30 cellular contexts compared by ENCODE assay signal in genomic region chr21:45575993-45576837, GRCh38. TPM values are rescaled to one million over a fixed set of nuclear protein-coding genes. Genes with fewer than 3 reads are reported as not detected.
DNase-seq lines count a peak whose midpoint lies in the region; ATAC-seq, FAIRE-seq and TF ChIP-seq lines count a peak whose summit lies in the region.
"Had no signal": no experiment of that assay in that cellular context is flagged by ENCODE, and none has a peak within 500 bp of the region (broad histone marks: within the 10 kb centered on the region; RNA-seq: fewer than 3 reads in every experiment).

No MANE protein-coding gene starts in this region.

- H3K27ac Mint-ChIP-seq in astrocyte (ENCODE audit: unreplicated experiment): peak overlapping the region; percentile 75
- peak overlapping the region; percentile 79 for H3K27ac Mint-ChIP-seq in neural progenitor cell
- H3K27ac Mint-ChIP-seq: activated CD8-positive, alpha-beta T cell treated with anti-CD3 and anti-CD28 coated beads, Interleukin-2, amount 10 ng/mL, durations not matched to agents 7 days and 5 days; T-helper 1 cell treated with Interleukin-12 subunit alpha and Interleukin-12 subunit beta and Interleukin-4 antibody, amounts not matched to agents 30 μg/mL and 1 μg/mL, for 36 hours had no signal

- H3K9me3 ChIP-seq in astrocyte (ENCODE audit: insufficient read depth, low read depth, low read length) (no peaks in the 10 kb centered on the region), neural progenitor cell (ENCODE audit: low read depth) (no peaks in the 10 kb centered on the region), MG63 (no peaks in the 10 kb centered on the region)
- H3K9me3 ChIP-seq: breast epithelium, Caco-2, prostate gland, SJSA1, testis had no signal

- H3K27ac ChIP-seq in astrocyte (ENCODE audit: low read depth, low read length) (no peak overlapping the region), neural progenitor cell (no peak overlapping the region)
- H3K27ac ChIP-seq: breast epithelium, C4-2B, prostate gland, SJSA1, testis had no signal

- TF ChIP-seq CTCF in astrocyte (IDR thresholded peaks at IDR 0.05; ENCODE audit: insufficient read depth, low read depth, low read length) (no peak), neural progenitor cell (IDR thresholded peaks at IDR 0.05) (no peak)

- H3K9me3 Mint-ChIP-seq in astrocyte (ENCODE audit: unreplicated experiment): no peaks in the 10 kb centered on the region
- peaks cover 3% of the 10 kb centered on the region for H3K9me3 Mint-ChIP-seq in neural progenitor cell
- H3K9me3 Mint-ChIP-seq: activated T-cell treated with anti-CD3 and anti-CD28 coated beads, Interleukin-2, amount 50 U/mL, for 4 hours; neural crest cell; T-helper 1 cell treated with Interleukin-12 subunit alpha and Interleukin-12 subunit beta and Interleukin-4 antibody, amounts not matched to agents 30 μg/mL and 1 μg/mL, for 36 hours had no signal

- H3K4me1 ChIP-seq in astrocyte (ENCODE audit: insufficient read depth, low read length) (no peaks in the 10 kb centered on the region), neural progenitor cell (peaks cover 19% of the 10 kb centered on the region)
- H3K4me1 ChIP-seq: breast epithelium, Caco-2, prostate gland had no signal

- H3K4me3 ChIP-seq in astrocyte (ENCODE audit: insufficient read depth, low read depth, low read length): no peak overlapping the region
- no peak overlapping the region for H3K4me3 ChIP-seq in neural progenitor cell
- H3K4me3 ChIP-seq in MG63: no peak overlapping the region
- H3K4me3 ChIP-seq: breast epithelium, prostate gland, SJSA1, testis had no signal

- H3K4me2 ChIP-seq in astrocyte (ENCODE audit: low read length) (no peak overlapping the region), neural progenitor cell (no peak overlapping the region)

- ATAC-seq in Right ventricle myocardium inferior (no peak), HG03457 (IDR thresholded peaks at IDR 0.05; ENCODE audit: unreplicated experiment) (no peak)
- ATAC-seq: activated CD8-positive, alpha-beta T cell treated with anti-CD3 and anti-CD28 coated beads, Interleukin-2, amount 10 ng/mL, durations not matched to agents 7 days and 5 days; activated T-cell treated with anti-CD3 and anti-CD28 coated beads, Interleukin-2, amount 50 U/mL, for 4 hours had no signal

- H3F3A ChIP-seq in neural progenitor cell (ENCODE audit: low read depth): peaks cover 8% of the 10 kb centered on the region

- H3K36me3 Mint-ChIP-seq in astrocyte (ENCODE audit: low read depth, unreplicated experiment): no peaks in the 10 kb centered on the region
- no peaks in the 10 kb centered on the region for H3K36me3 Mint-ChIP-seq in neural progenitor cell

- DNase-seq in cardiac septum (ENCODE audit: low spot score) (peak; percentile 64), Right ventricle myocardium inferior (ENCODE audit: missing footprints) (no peak), astrocyte (ENCODE audit: low read depth) (no peak), neural progenitor cell (ENCODE audit: low spot score) (no peak), MG63 (no peak), A172 (ENCODE audit: low spot score) (no peak), medulla oblongata (ENCODE audit: extremely low spot score) (no peak)
- DNase-seq: ACHN; activated CD8-positive, alpha-beta T cell treated with anti-CD3 and anti-CD28 coated beads, Interleukin-2, amount 10 ng/mL, durations not matched to agents 7 days and 5 days; activated naive CD4-positive, alpha-beta T cell; activated T-cell treated with anti-CD3 and anti-CD28 coated beads, Interleukin-2, amount 50 U/mL, for 4 hours; amniotic stem cell; effector memory CD4-positive, alpha-beta T cell; GDM1; HCEC 1CT; mammary epithelial cell; NCI-H2081 treated with DMSO at 0.1 percent for 48 hours; NCI-H345; NCI-H774; stimulated activated naive CD4-positive, alpha-beta T cell treated with Interleukin-2 at 50 U/mL for 16 hours; testis had no signal

- H3K4me3 Mint-ChIP-seq in astrocyte (ENCODE audit: unreplicated experiment) (no peak overlapping the region), neural progenitor cell (peak overlapping the region; percentile 9)
- H3K4me3 Mint-ChIP-seq: activated CD8-positive, alpha-beta T cell treated with anti-CD3 and anti-CD28 coated beads, Interleukin-2, amount 10 ng/mL, durations not matched to agents 7 days and 5 days; activated T-cell treated with anti-CD3 and anti-CD28 coated beads, Interleukin-2, amount 50 U/mL, for 4 hours; neural crest cell; T-helper 1 cell treated with Interleukin-12 subunit alpha and Interleukin-12 subunit beta and Interleukin-4 antibody, amounts not matched to agents 30 μg/mL and 1 μg/mL, for 36 hours had no signal

- H3K27me3 Mint-ChIP-seq in astrocyte (ENCODE audit: low read depth, unreplicated experiment) (peaks cover 34% of the 10 kb centered on the region), neural progenitor cell (ENCODE audit: insufficient read depth, low read depth) (peaks cover 16% of the 10 kb centered on the region)

- H3K9ac ChIP-seq in astrocyte (ENCODE audit: low read length) (no peak overlapping the region), neural progenitor cell (no peak overlapping the region)

- H2AFZ ChIP-seq in astrocyte (ENCODE audit: low read depth, low read length) (no peak overlapping the region), neural progenitor cell (replicated peaks) (no peak overlapping the region)

- H3K79me2 ChIP-seq in astrocyte (ENCODE audit: insufficient read depth, low read length) (no peaks in the 10 kb centered on the region), neural progenitor cell (ENCODE audit: low read depth) (no peaks in the 10 kb centered on the region)

- H3K36me3 ChIP-seq in astrocyte (ENCODE audit: insufficient read depth, low read length) (no peaks in the 10 kb centered on the region), neural progenitor cell (no peaks in the 10 kb centered on the region), MG63 (no peaks in the 10 kb centered on the region)
- H3K36me3 ChIP-seq: breast epithelium, prostate gland had no signal

- intact Hi-C loops in cardiac septum (cut with DNase I): no loop called here
- intact Hi-C loops in Right ventricle myocardium inferior (cut with DNase I): no loop called here

- H4K20me1 ChIP-seq in astrocyte (ENCODE audit: insufficient read depth, low read length) (no peaks in the 10 kb centered on the region), neural progenitor cell (ENCODE audit: low read depth) (no peaks in the 10 kb centered on the region)

- FAIRE-seq in astrocyte (lab: Jason Lieb, UNC): no peak
- FAIRE-seq: TTC549 had no signal

- H3K27me3 ChIP-seq in astrocyte (ENCODE audit: insufficient read depth, low read length): peaks cover 6% of the 10 kb centered on the region
- H3K27me3 ChIP-seq in neural progenitor cell: no peaks in the 10 kb centered on the region
- H3K27me3 ChIP-seq in MG63: no peaks in the 10 kb centered on the region
- H3K27me3 ChIP-seq: SJSA1, testis had no signal

- H3K4me1 Mint-ChIP-seq in astrocyte (ENCODE audit: low read depth, unreplicated experiment) (no peaks in the 10 kb centered on the region), neural progenitor cell (peaks cover 30% of the 10 kb centered on the region)

RNA-seq across cellular contexts. Expression of gene SLC19A1, which starts 34.0 kb away (rescaled TPM):
- total RNA-seq in cardiac septum (2.7 TPM), Right ventricle myocardium inferior (8.2 TPM), astrocyte (10.4 and 11.7 TPM in 2 replicates), neural progenitor cell (ENCODE audit: low replicate concordance) (7.7 and 17.3 TPM in 2 replicates)
- 25.5 and 26.7 TPM in 2 replicates for total RNA-seq in MG63 (2014; rRNA removed; shearing (Covaris generic); ENCODE audit: low replicate concordance)
- total RNA-seq in A172 (2014; rRNA removed; shearing (Covaris generic)): 21.2 and 22.3 TPM in 2 replicates
